10 cellular contexts compared by ENCODE assay signal in the genomic region with DNA sequence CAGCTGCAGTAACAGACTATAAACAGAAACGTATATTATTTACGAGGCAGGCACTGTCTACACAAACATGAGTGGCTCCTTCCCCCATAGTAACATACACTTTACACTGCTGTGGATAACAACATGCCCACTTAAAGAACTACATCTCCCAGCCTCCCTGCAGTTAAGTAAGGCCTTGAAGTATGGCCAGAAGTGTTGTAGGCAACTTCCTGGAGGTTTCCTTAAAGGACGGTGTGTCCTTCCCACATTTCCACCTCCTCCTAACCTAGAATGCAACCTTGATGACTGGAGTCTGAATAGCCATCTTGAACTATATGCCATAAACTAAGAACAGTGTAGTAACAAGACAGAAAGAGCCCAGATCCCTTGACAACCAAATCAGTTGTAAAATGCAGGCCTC. TPM values are rescaled to one million over a fixed set of nuclear protein-coding genes. Genes with fewer than 3 reads are reported as not detected.
DNase-seq lines count a peak whose midpoint lies in the region; ATAC-seq and TF ChIP-seq lines count a peak whose summit lies in the region.
"Had no signal": no experiment of that assay in that cellular context is flagged by ENCODE, and none has a peak within 500 bp of the region (broad histone marks: within the 10 kb centered on the region; RNA-seq: fewer than 3 reads in every experiment).

No MANE protein-coding gene starts in this region.

- peak; percentile 70 for DNase-seq in DMS114 treated with DMSO at 0.1 percent for 48 hours (lab: John Stamatoyannopoulos, UW; ENCODE audit: unreplicated experiment)
- DNase-seq in NCI-H510A (lab: John Stamatoyannopoulos, UW), result peak; percentile 21
- no peak for DNase-seq in activated CD4-positive, alpha-beta T cell treated with anti-CD3 and anti-CD28 coated beads for 4 hours
- no peak for DNase-seq in NCI-H1048 (lab: John Stamatoyannopoulos, UW)
- no peak for DNase-seq in epidermal melanocyte (ENCODE audit: insufficient read length, low spot score)
- DNase-seq: activated naive CD8-positive, alpha-beta T cell treated with anti-CD3 and anti-CD28 coated beads, Interleukin-2, amount 50 U/mL, for 24 hours; NCI-H524 had no signal

- ATAC-seq in esophagus mucosa, result peak; percentile 36
- ATAC-seq in GM21526 (IDR thresholded peaks at IDR 0.05; ENCODE audit: low FRiP score, unreplicated experiment), result no peak
- ATAC-seq: activated naive CD8-positive, alpha-beta T cell treated with anti-CD3 and anti-CD28 coated beads, Interleukin-2, amount 50 U/mL, for 24 hours had no signal

- no peaks in the 10 kb centered on the region for H3K27me3 ChIP-seq in neutrophil

- no peaks in the 10 kb centered on the region for H3K36me3 ChIP-seq in neutrophil

- H3K27ac ChIP-seq in neutrophil, result peak overlapping the region; percentile 63

- H3K9me3 ChIP-seq in neutrophil, result no peaks in the 10 kb centered on the region

- no peak for TF ChIP-seq CTCF in neutrophil (IDR thresholded peaks at IDR 0.05)

- H3K4me3 ChIP-seq in neutrophil (ENCODE audit: low read depth in 1 of 2, low read length in 1 of 2), result no peak overlapping the region

- peaks cover 26 to 62% of the 10 kb centered on the region in 2 experiments for H3K4me1 ChIP-seq in neutrophil (ENCODE audit: control insufficient read depth in 1 of 2, insufficient read depth in 1 of 2, low read depth in 1 of 2, low read length in 1 of 2)

RNA-seq across cellular contexts. Expression of gene MED13L, which starts 20.3 kb away (rescaled TPM):
- 69.3 TPM for total RNA-seq in esophagus mucosa

Comparison
In these comparisons a context has a peak if more than half of its experiments do, and no peak if none do; other contexts are left out.
1. DNase-seq: peak in DMS114 treated with DMSO at 0.1 percent for 48 hours (single experiment) and NCI-H510A (single experiment); none in activated CD4-positive, alpha-beta T cell treated with anti-CD3 and anti-CD28 coated beads for 4 hours (0 of 2), NCI-H1048 (single experiment) and epidermal melanocyte (single experiment).